11 cellular contexts compared by ENCODE assay signal in genomic region chr16:28304214-28304613, GRCh38. TPM values are rescaled to one million over a fixed set of nuclear protein-coding genes. Genes with fewer than 3 reads are reported as not detected.
A peak's percentile ranks its signal among the peaks of the same experiment; 100 is the strongest.
DNase-seq lines count a peak whose midpoint lies in the region; ATAC-seq and TF ChIP-seq lines count a peak whose summit lies in the region.
"Had no signal": no experiment of that assay in that cellular context is flagged by ENCODE, and none has a peak within 500 bp of the region (broad histone marks: within the 10 kb centered on the region; RNA-seq: fewer than 3 reads in every experiment).

No MANE protein-coding gene starts in this region.

- H3K27ac Mint-ChIP-seq in CD4-positive, alpha-beta T cell, result peak overlapping the region; percentile 65
- H3K27ac Mint-ChIP-seq in stimulated activated memory B cell treated with anti-CD40 and anti-IgM and Interleukin-4, amounts not matched to agents 10 μg/mL and 1 μg/mL and 100 μg/mL, for 72 hours, result no peak overlapping the region

- H3K9me3 Mint-ChIP-seq in CD4-positive, alpha-beta T cell, result no peaks in the 10 kb centered on the region
- no peaks in the 10 kb centered on the region for H3K9me3 Mint-ChIP-seq in stimulated activated memory B cell treated with anti-CD40 and anti-IgM and Interleukin-4, amounts not matched to agents 10 μg/mL and 1 μg/mL and 100 μg/mL, for 72 hours

- no peaks in the 10 kb centered on the region for H3K27me3 ChIP-seq in CD4-positive, alpha-beta T cell (ENCODE audit: control insufficient read depth, insufficient read depth, low read length)

- intact Hi-C loops in CD4-positive, alpha-beta T cell (cut with DNase I, micrococcal nuclease), result no loop called here

- H3K4me3 Mint-ChIP-seq in CD4-positive, alpha-beta T cell, result no peak overlapping the region
- H3K4me3 Mint-ChIP-seq in stimulated activated memory B cell treated with anti-CD40 and anti-IgM and Interleukin-4, amounts not matched to agents 10 μg/mL and 1 μg/mL and 100 μg/mL, for 72 hours, result no peak overlapping the region

- H3K27me3 Mint-ChIP-seq in CD4-positive, alpha-beta T cell, result no peaks in the 10 kb centered on the region
- H3K27me3 Mint-ChIP-seq in stimulated activated memory B cell treated with anti-CD40 and anti-IgM and Interleukin-4, amounts not matched to agents 10 μg/mL and 1 μg/mL and 100 μg/mL, for 72 hours, result no peaks in the 10 kb centered on the region

- H3K4me1 Mint-ChIP-seq in CD4-positive, alpha-beta T cell (ENCODE audit: low read depth), result peaks cover 57% of the 10 kb centered on the region
- H3K4me1 Mint-ChIP-seq in stimulated activated memory B cell treated with anti-CD40 and anti-IgM and Interleukin-4, amounts not matched to agents 10 μg/mL and 1 μg/mL and 100 μg/mL, for 72 hours, result no peaks in the 10 kb centered on the region

- no peak overlapping the region for H3K27ac ChIP-seq in CD4-positive, alpha-beta T cell (ENCODE audit: low read depth, low read length)

- POLR2A ChIA-PET in CD4-positive, alpha-beta T cell (lab: Charles Lee), result interaction anchor here (0.5 to 2.6 kb wide), 4 partner anchors 8 to 643 kb away, joined by 3 to 10 read pairs (median 3); partner anchors contain the start of gene SBK1

- DNase-seq in CD4-positive, alpha-beta T cell, result no peak
- DNase-seq in HT1080 (ENCODE audit: low read depth) (peak; percentile 40), amniotic epithelial cell (ENCODE audit: low read depth) (peak; percentile 53), left kidney (ENCODE audit: low read depth, low spot score) (peak; percentile 88), GM10266 (ENCODE audit: extremely low spot score) (no peak)
- DNase-seq in effector CD8-positive, alpha-beta T cell (lab: John Stamatoyannopoulos, UW), result no peak
- DNase-seq: activated effector memory CD4-positive, alpha-beta T cell treated with anti-CD3 and anti-CD28 coated beads, Interleukin-2, amount 50 U/mL, for 16 hours; NCI-H2029 treated with DMSO at 0.1 percent for 48 hours; T-helper 1 cell had no signal

- no peaks in the 10 kb centered on the region for H3K9me3 ChIP-seq in CD4-positive, alpha-beta T cell (ENCODE audit: control insufficient read depth, low read length)

- ATAC-seq in CD4-positive, alpha-beta T cell (ENCODE audit: poor library complexity), result peak; percentile 34
- ATAC-seq in stimulated activated memory B cell treated with anti-CD40 and anti-IgM and Interleukin-4, amounts not matched to agents 10 μg/mL and 1 μg/mL and 100 μg/mL, for 72 hours, result no peak
- no peak for ATAC-seq in GM21717 (IDR thresholded peaks at IDR 0.05; ENCODE audit: unreplicated experiment)

- no peak for TF ChIP-seq CTCF in CD4-positive, alpha-beta T cell (IDR thresholded peaks at IDR 0.05)
- TF ChIP-seq CTCF in GM10266 (IDR thresholded peaks at IDR 0.05; ENCODE audit: control insufficient read depth, insufficient read depth, low read depth, missing control alignments), result no peak

- H3K36me3 Mint-ChIP-seq in CD4-positive, alpha-beta T cell (ENCODE audit: low read depth), result peaks cover 46% of the 10 kb centered on the region
- H3K36me3 Mint-ChIP-seq in stimulated activated memory B cell treated with anti-CD40 and anti-IgM and Interleukin-4, amounts not matched to agents 10 μg/mL and 1 μg/mL and 100 μg/mL, for 72 hours, result no peaks in the 10 kb centered on the region

- CTCF ChIA-PET in CD4-positive, alpha-beta T cell (lab: Charles Lee), result no interaction called here

RNA-seq across cellular contexts. Expression of gene SBK1, which starts 11.9 kb away (rescaled TPM):
- 10 to 100 TPM; 13.0 to 13.5 TPM for total RNA-seq in CD4-positive, alpha-beta T cell
- total RNA-seq in HT1080 (2014; rRNA removed; shearing (Covaris generic)), result 0.02 and 0.10 TPM in 2 replicates
- polyA plus RNA-seq in HT1080 (2015; cell fraction: cytosol; rRNA removed), result 0.06 and 0.12 TPM in 2 replicates
- 0.14 TPM in 1 of 2 replicates, not detected in the other for polyA plus RNA-seq in HT1080 (2015; cell fraction: nucleus; rRNA removed)

RNA-seq across cellular contexts. Expression of gene NPIPB6, which starts 59.1 kb away (rescaled TPM):
- 1 to 10 TPM; 2.3 to 2.4 TPM for total RNA-seq in CD4-positive, alpha-beta T cell
- 0.27 TPM in 1 of 2 replicates, not detected in the other for total RNA-seq in HT1080 (2014; rRNA removed; shearing (Covaris generic))
- 0.08 and 0.12 TPM in 2 replicates for polyA plus RNA-seq in HT1080 (2015; cell fraction: cytosol; rRNA removed)
- 2.0 and 2.1 TPM in 2 replicates for polyA plus RNA-seq in HT1080 (2015; cell fraction: nucleus; rRNA removed)

Comparison
In these comparisons a context has a peak if more than half of its experiments do, and no peak if none do; other contexts are left out.
1. DNase-seq: peak in HT1080 (single experiment), amniotic epithelial cell (single experiment) and left kidney (single experiment); none in CD4-positive, alpha-beta T cell (0 of 10), effector CD8-positive, alpha-beta T cell (single experiment) and GM10266 (single experiment).
2. RNA of gene SBK1, which starts 11.9 kb away (total RNA-seq): 13.0 to 13.5 TPM in CD4-positive, alpha-beta T cell; 0.02 to 0.10 TPM in HT1080; every median in the first group is over 10 times any median in the second.